8 cellular contexts compared by ENCODE assay signal in genomic region chr17:7034955-7035590, GRCh38. TPM values are rescaled to one million over a fixed set of nuclear protein-coding genes. Genes with fewer than 3 reads are reported as not detected.
DNase-seq lines count a peak whose midpoint lies in the region; ATAC-seq, FAIRE-seq and TF ChIP-seq lines count a peak whose summit lies in the region.

No MANE protein-coding gene starts in this region.

- peak overlapping the region; percentile 88 for H3K14ac ChIP-seq in IMR-90 (replicated peaks; ENCODE audit: low read depth, low read length)

- H3K4me3 ChIP-seq in IMR-90 (ENCODE audit: insufficient read depth, low read depth, low read length) (peak overlapping the region; percentile 60), body of pancreas (peak overlapping the region in 1 of 2 donors; percentile 37), HepG2 (replicated peaks in 1 of 3; ENCODE audit: insufficient read depth in 1 of 3, low read depth in 2 of 3, low read length in 3 of 3) (peak overlapping the region; percentile 75 to 97 (median 94)), suprapubic skin (peak overlapping the region; percentile 68)

- H3K36me3 ChIP-seq in IMR-90 (ENCODE audit: control insufficient read depth, insufficient read depth, low read length) (no peaks in the 10 kb centered on the region), body of pancreas (replicated peaks in 1 of 2; ENCODE audit: insufficient read depth in 1 of 2, low read depth in 2 of 2) (no peaks in the 10 kb centered on the region), HepG2 (replicated peaks in 1 of 2; ENCODE audit: control insufficient read depth in 1 of 2, insufficient read depth in 2 of 2, low read length in 2 of 2) (no peaks in the 10 kb centered on the region), suprapubic skin (no peaks in the 10 kb centered on the region)

- TF ChIP-seq POLR2A in IMR-90 (IDR thresholded peaks at IDR 0.05; ENCODE audit: low read depth, low read length) = no peak
- no peak for TF ChIP-seq POLR2A in body of pancreas (IDR thresholded peaks at IDR 0.05)
- TF ChIP-seq POLR2A in HepG2 (IDR thresholded peaks at IDR 0.05; ENCODE audit: insufficient read depth in 1 of 2, low read depth in 2 of 2, low read length in 2 of 2) = no peak; a peak in 1 of 4 replicates
- no peak for TF ChIP-seq POLR2A in suprapubic skin (IDR thresholded peaks at IDR 0.05)

- TF ChIP-seq EP300 in HepG2 (IDR thresholded peaks at IDR 0.05; ENCODE audit: low read depth in 2 of 2, low read length in 2 of 2) (no peak), HepG2 (CRISPR knock-in tag; IDR thresholded peaks at IDR 0.05; ENCODE audit: borderline replicate concordance) (no peak), suprapubic skin (IDR thresholded peaks at IDR 0.05) (no peak)

- peaks cover 8% of the 10 kb centered on the region; the same call in 1 of the 2 replicates for H3K4me1 ChIP-seq in IMR-90 (ENCODE audit: control insufficient read depth, insufficient read depth, low read length)
- peaks cover 25% of the 10 kb centered on the region for H3K4me1 ChIP-seq in body of pancreas
- peaks cover 40% of the 10 kb centered on the region for H3K4me1 ChIP-seq in HepG2 (ENCODE audit: insufficient read depth, low read length)
- H3K4me1 ChIP-seq in suprapubic skin = peaks cover 16% of the 10 kb centered on the region

- H2BK15ac ChIP-seq in IMR-90 (ENCODE audit: low read depth, low read length) = peak overlapping the region; percentile 61; the same call in 1 of the 3 replicates

- peaks cover 5 to 17% of the 10 kb centered on the region in 2 experiments; a peak in 1 of 4 replicates for H3K79me1 ChIP-seq in IMR-90 (ENCODE audit: low read depth in 1 of 2, low read length in 2 of 2)

- peak overlapping the region; percentile 41; the same call in 1 of the 2 replicates for H2BK20ac ChIP-seq in IMR-90 (ENCODE audit: low read depth, low read length)

- no TSS peak for BruUV-seq in IMR-90 (replicated peaks; lab: Mats Ljungman, UMichigan)
- TSS peak; percentile 99 for BruUV-seq in HepG2 (replicated peaks; lab: Mats Ljungman, UMichigan)

- H3K23ac ChIP-seq in IMR-90 (ENCODE audit: low read depth, low read length) = peak overlapping the region; percentile 50

- peak overlapping the region; percentile 97 for H2AFZ ChIP-seq in IMR-90 (replicated peaks; ENCODE audit: low read length, poor library complexity)
- H2AFZ ChIP-seq in HepG2 (ENCODE audit: low read length) = no peak overlapping the region

- H4K8ac ChIP-seq in IMR-90 (ENCODE audit: low read depth in 2 of 2, low read length in 2 of 2) = peak overlapping the region; percentile 95 to 98

- peak overlapping the region; percentile 80 for H3K18ac ChIP-seq in IMR-90 (ENCODE audit: low read depth, low read length)

- in situ Hi-C loops in IMR-90 (cut with MboI; ENCODE audit: low sequenced_read_pairs) (no loop called here), HepG2 (cut with HindIII; ENCODE audit: extremely low pct_ligation_motif_present, low pct_unique_long_range_greater_than_20kb) (no loop called here)

- peak overlapping the region; percentile 71 for H2BK5ac ChIP-seq in IMR-90 (ENCODE audit: low read depth, low read length, poor library complexity, severe bottlenecking)

- H2BK120ac ChIP-seq in IMR-90 (ENCODE audit: low read depth, low read length) = peak overlapping the region; percentile 53

- H3K4me2 ChIP-seq in IMR-90 (ENCODE audit: low read depth, low read length) (peak overlapping the region; percentile 82), HepG2 (ENCODE audit: low read depth, low read length) (peak overlapping the region; percentile 94)

- peaks cover 8% of the 10 kb centered on the region; the same call in 1 of the 2 replicates for H3K9me1 ChIP-seq in IMR-90 (ENCODE audit: insufficient read depth, low read length)

- H3K9me3 ChIP-seq in IMR-90 (ENCODE audit: control insufficient read depth, insufficient read depth, low read length) (no peaks in the 10 kb centered on the region), body of pancreas (no peaks in the 10 kb centered on the region), HepG2 (ENCODE audit: low read length) (no peaks in the 10 kb centered on the region), suprapubic skin (no peaks in the 10 kb centered on the region)

- peak overlapping the region; percentile 46 for H2AK5ac ChIP-seq in IMR-90 (ENCODE audit: low read depth, low read length)

- peak overlapping the region; percentile 91 for H4K91ac ChIP-seq in IMR-90 (ENCODE audit: insufficient read depth, low read depth, low read length)

- TF ChIP-seq CTCF in IMR-90 (conservative IDR thresholded peaks at IDR 0.05; ENCODE audit: low read depth, low read length) = no peak
- no peak for TF ChIP-seq CTCF in body of pancreas (IDR thresholded peaks at IDR 0.05)
- no peak for TF ChIP-seq CTCF in HepG2 (CRISPR knock-in tag; IDR thresholded peaks at IDR 0.05)
- TF ChIP-seq CTCF in suprapubic skin (IDR thresholded peaks at IDR 0.05) = no peak

- H3K27me3 ChIP-seq in IMR-90 (ENCODE audit: control insufficient read depth, insufficient read depth, low read length) = no peaks in the 10 kb centered on the region
- no peaks in the 10 kb centered on the region for H3K27me3 ChIP-seq in body of pancreas
- H3K27me3 ChIP-seq in HepG2 (ENCODE audit: control insufficient read depth in 1 of 2, insufficient read depth in 2 of 2, low read length in 2 of 2) = peaks cover 0 to under 1% of the 10 kb centered on the region in 2 experiments; a peak in 3 of 5 replicates
- no peaks in the 10 kb centered on the region for H3K27me3 ChIP-seq in suprapubic skin

- peak overlapping the region; percentile 61 for H3K9ac ChIP-seq in IMR-90 (ENCODE audit: low read depth, low read length)
- H3K9ac ChIP-seq in HepG2 (ENCODE audit: insufficient read depth, low read depth, low read length) = peak overlapping the region; percentile 88

- TF ChIP-seq RAD21 in IMR-90 (IDR thresholded peaks at IDR 0.05; ENCODE audit: low read length) (no peak), HepG2 (CRISPR knock-in tag; IDR thresholded peaks at IDR 0.05) (no peak)

- peak overlapping the region; percentile 7 for H2AK9ac ChIP-seq in IMR-90 (replicated peaks; ENCODE audit: low read depth, low read length, poor library complexity)

- DNase-seq in activated CD4-positive, CD25-positive, alpha-beta regulatory T cell treated with anti-CD3 and anti-CD28 coated beads, Interleukin-2, amount 50 U/mL, for 72 hours = no peak
- DNase-seq in IMR-90 (no peak), body of pancreas (no peak), HepG2 (ENCODE audit: low spot score) (no peak), suprapubic skin (ENCODE audit: low spot score in 2 of 2) (no peak), islet precursor cell (no peak)

- peak overlapping the region; percentile 90 for H3K4ac ChIP-seq in IMR-90 (ENCODE audit: low read depth, low read length)

- FAIRE-seq in HepG2 (lab: Jason Lieb, UNC) = peak; percentile 55

- 22% methylated on average over 4 of the region's 7 CpGs; no CpG with 5 or more reads in 1 of the 2 experiments for WGBS in IMR-90 (ENCODE audit: extremely low coverage in 2 of 2, insufficient read length in 1 of 2), 2 experiments
- 2 to 4% methylated on average over 7 of the region's 7 CpGs for WGBS in body of pancreas, 2 donors
- WGBS in HepG2 (ENCODE audit: low lambda C conversion rate) = 0% methylated on average over 7 of the region's 7 CpGs
- 17% methylated on average over 7 of the region's 7 CpGs for WGBS in suprapubic skin

- no peaks in the 10 kb centered on the region for H4K20me1 ChIP-seq in IMR-90 (ENCODE audit: insufficient read depth, low read length)
- no peaks in the 10 kb centered on the region for H4K20me1 ChIP-seq in HepG2 (ENCODE audit: insufficient read depth, low read length)

- H4K5ac ChIP-seq in IMR-90 (ENCODE audit: low read depth, low read length) = peak overlapping the region; percentile 92

- peak overlapping the region; percentile 71 for H3K27ac ChIP-seq in IMR-90 (ENCODE audit: insufficient read depth, low read length)
- H3K27ac ChIP-seq in body of pancreas = peak overlapping the region; percentile 56 to 88 (median 72)
- H3K27ac ChIP-seq in HepG2 (ENCODE audit: extremely low read length, insufficient read depth, low read length) = peak overlapping the region; percentile 90
- peak overlapping the region; percentile 83 for H3K27ac ChIP-seq in suprapubic skin

- POLR2A ChIA-PET in IMR-90 (lab: Charles Lee; ENCODE audit: unreplicated experiment) (no interaction called here), HepG2 (lab: Yijun Ruan, JAX) (interaction anchor here (0.5 to 3.7 kb wide), 33 partner anchors 8 to 1147 kb away, joined by 3 to 71 read pairs (median 5); partner anchors contain the start of genes ACADVL, ASGR1, ASGR2 and CD68)

- dilution Hi-C loops in IMR-90 (cut with HindIII; ENCODE audit: low sequenced_read_pairs, unreplicated experiment) = no loop called here

- ATAC-seq in activated CD4-positive, CD25-positive, alpha-beta regulatory T cell treated with anti-CD3 and anti-CD28 coated beads, Interleukin-2, amount 50 U/mL, for 24 hours = peak; percentile 34 to 40
- ATAC-seq in IMR-90 (ENCODE audit: low read depth) = no peak
- ATAC-seq in body of pancreas = peak; percentile 4
- ATAC-seq in HepG2 = peak; percentile 7
- ATAC-seq in GM19455 (IDR thresholded peaks at IDR 0.05; ENCODE audit: unreplicated experiment) = no peak

- CTCF ChIA-PET in IMR-90 (lab: Yijun Ruan, JAX) (no interaction called here), HepG2 (lab: Yijun Ruan, JAX; ENCODE audit: low intra/inter-chr PET ratio, low total read pairs) (no interaction called here)

- intact Hi-C loops in IMR-90 (cut with micrococcal nuclease) = no loop called here
- intact Hi-C loops in body of pancreas (cut with DNase I) = no loop called here
- intact Hi-C loops in HepG2 (cut with micrococcal nuclease; ENCODE audit: unreplicated experiment) = no loop called here

- peak overlapping the region; percentile 85 for H3K56ac ChIP-seq in IMR-90 (ENCODE audit: extremely low read depth, insufficient read depth, low read length)

- H3K79me2 ChIP-seq in HepG2 (ENCODE audit: insufficient read depth, low read length) = peaks cover 13% of the 10 kb centered on the region

RNA-seq across cellular contexts. Expression of gene SLC16A13, which starts 0.7 kb away (rescaled TPM):
- total RNA-seq in IMR-90 (2012; rRNA removed) (under 0.01 and 0.18 TPM in 2 replicates), body of pancreas (1 to 10 TPM in 1 of 2 donors, not detected in 1; 1.6 TPM), HepG2 (2016; rRNA removed; fragmentation: Illumina TruSeq; extraction: Trizol) (1.9 and 3.0 TPM in 2 replicates), suprapubic skin (1 to 10 TPM; 1.5 to 4.9 (median 3.7) TPM)
- polyA plus RNA-seq in IMR-90 (2012; rRNA removed) (2.2 and 2.3 TPM in 2 replicates), HepG2 (2011; rRNA removed) (2.2 and 3.4 TPM in 2 replicates)
- polyA plus RNA-seq in IMR-90 (2012; cell fraction: cytosol; rRNA removed) = 1.8 and 3.5 TPM in 2 replicates
- 4.2 and 6.8 TPM in 2 replicates for polyA plus RNA-seq in IMR-90 (2012; cell fraction: nucleus; rRNA removed; ENCODE audit: low replicate concordance)
- 0.51 and 0.71 TPM in 2 replicates for total RNA-seq in HepG2 (2016; cell fraction: cytosol; rRNA removed; fragmentation: Illumina TruSeq; extraction: Trizol; ENCODE audit: low read depth)
- total RNA-seq in HepG2 (2016; cell fraction: insoluble cytoplasmic fraction; rRNA removed; fragmentation: Illumina TruSeq; extraction: Trizol) = 1.8 and 3.1 TPM in 2 replicates
- 1.5 and 1.6 TPM in 2 replicates for total RNA-seq in HepG2 (2016; cell fraction: membrane; rRNA removed; fragmentation: Illumina TruSeq; extraction: Trizol)
- 5.5 and 6.1 TPM in 2 replicates for total RNA-seq in HepG2 (2016; cell fraction: nucleus; rRNA removed; fragmentation: Illumina TruSeq; extraction: Trizol)
- polyA plus RNA-seq in HepG2 (2011; cell fraction: cytosol; rRNA removed) = 2.1 and 2.2 TPM in 2 replicates
- polyA plus RNA-seq in HepG2 (2011; cell fraction: nucleus; rRNA removed) = 6.8 and 9.2 TPM in 2 replicates
- 5.4 and 8.2 TPM in 2 replicates for polyA plus RNA-seq in HepG2 (2012)
- polyA plus RNA-seq in HepG2 (2016; cell fraction: cytosol; fragmentation: Illumina TruSeq; extraction: Trizol; ENCODE audit: low read depth) = 0.70 and 1.4 TPM in 2 replicates
- polyA plus RNA-seq in HepG2 (2016; cell fraction: insoluble cytoplasmic fraction; fragmentation: Illumina TruSeq; extraction: Trizol; ENCODE audit: low read depth) = 5.9 and 6.3 TPM in 2 replicates
- polyA plus RNA-seq in HepG2 (2016; cell fraction: membrane; fragmentation: Illumina TruSeq; extraction: Trizol; ENCODE audit: low read depth) = 1.7 TPM in 2 replicates
- 15.2 and 15.6 TPM in 2 replicates for polyA plus RNA-seq in HepG2 (2016; cell fraction: nucleus; fragmentation: Illumina TruSeq; extraction: Trizol; ENCODE audit: insufficient read depth, low read depth)
- polyA minus RNA-seq in HepG2 (2011; rRNA and poly(A)+ RNA removed; ENCODE audit: low replicate concordance) = 4.8 and 7.6 TPM in 2 replicates
- 2.9 and 4.4 TPM in 2 replicates for polyA minus RNA-seq in HepG2 (2011; cell fraction: cytosol; rRNA and poly(A)+ RNA removed)
- polyA minus RNA-seq in HepG2 (2011; cell fraction: nucleus; rRNA and poly(A)+ RNA removed) = 3.1 and 5.2 TPM in 2 replicates

RNA-seq across cellular contexts. Expression of gene SLC16A11, which starts 8.8 kb away (rescaled TPM):
- total RNA-seq in IMR-90 (2012; rRNA removed) = not detected in 2 replicates
- polyA plus RNA-seq in IMR-90 (2012; rRNA removed) = not detected in 2 replicates
- polyA plus RNA-seq in IMR-90 (2012; cell fraction: cytosol; rRNA removed) = 0.07 TPM in 1 of 2 replicates, not detected in the other
- 0.08 and 0.35 TPM in 2 replicates for polyA plus RNA-seq in IMR-90 (2012; cell fraction: nucleus; rRNA removed; ENCODE audit: low replicate concordance)
- total RNA-seq in body of pancreas = 10 to 100 TPM in 1 of 2 donors, 1 to 10 TPM in 1; 4.2 to 10.9 TPM
- not detected in 2 replicates for total RNA-seq in HepG2 (2016; rRNA removed; fragmentation: Illumina TruSeq; extraction: Trizol)
- total RNA-seq in HepG2 (2016; cell fraction: cytosol; rRNA removed; fragmentation: Illumina TruSeq; extraction: Trizol; ENCODE audit: low read depth) = not detected in 2 replicates
- not detected in 2 replicates for total RNA-seq in HepG2 (2016; cell fraction: insoluble cytoplasmic fraction; rRNA removed; fragmentation: Illumina TruSeq; extraction: Trizol)
- not detected in 2 replicates for total RNA-seq in HepG2 (2016; cell fraction: membrane; rRNA removed; fragmentation: Illumina TruSeq; extraction: Trizol)
- total RNA-seq in HepG2 (2016; cell fraction: nucleus; rRNA removed; fragmentation: Illumina TruSeq; extraction: Trizol) = not detected in 2 replicates
- polyA plus RNA-seq in HepG2 (2011; rRNA removed) = not detected in 2 replicates
- not detected in 2 replicates for polyA plus RNA-seq in HepG2 (2011; cell fraction: cytosol; rRNA removed)
- polyA plus RNA-seq in HepG2 (2011; cell fraction: nucleus; rRNA removed) = not detected in 2 replicates
- 0.27 and 0.29 TPM in 2 replicates for polyA plus RNA-seq in HepG2 (2012)
- not detected in 2 replicates for polyA plus RNA-seq in HepG2 (2016; cell fraction: cytosol; fragmentation: Illumina TruSeq; extraction: Trizol; ENCODE audit: low read depth)
- not detected in 2 replicates for polyA plus RNA-seq in HepG2 (2016; cell fraction: insoluble cytoplasmic fraction; fragmentation: Illumina TruSeq; extraction: Trizol; ENCODE audit: low read depth)
- not detected in 2 replicates for polyA plus RNA-seq in HepG2 (2016; cell fraction: membrane; fragmentation: Illumina TruSeq; extraction: Trizol; ENCODE audit: low read depth)
- polyA plus RNA-seq in HepG2 (2016; cell fraction: nucleus; fragmentation: Illumina TruSeq; extraction: Trizol; ENCODE audit: insufficient read depth, low read depth) = not detected in 2 replicates
- polyA minus RNA-seq in HepG2 (2011; rRNA and poly(A)+ RNA removed; ENCODE audit: low replicate concordance) = not detected in 2 replicates
- not detected in 2 replicates for polyA minus RNA-seq in HepG2 (2011; cell fraction: cytosol; rRNA and poly(A)+ RNA removed)
- polyA minus RNA-seq in HepG2 (2011; cell fraction: nucleus; rRNA and poly(A)+ RNA removed) = not detected in 2 replicates
- total RNA-seq in suprapubic skin = 10 to 100 TPM in 1 of 4 donors, 1 to 10 TPM in 2, under 1 TPM in 1; 0.26 to 10.8 (median 5.5) TPM

RNA-seq across cellular contexts. Expression of gene BCL6B, which starts 12.2 kb away (rescaled TPM):
- total RNA-seq in IMR-90 (2012; rRNA removed) (not detected in 2 replicates), body of pancreas (1 to 10 TPM; 1.6 to 8.9 TPM), HepG2 (2016; rRNA removed; fragmentation: Illumina TruSeq; extraction: Trizol) (not detected in 2 replicates), suprapubic skin (1 to 10 TPM; 1.6 to 3.1 (median 1.8) TPM)
- polyA plus RNA-seq in IMR-90 (2012; rRNA removed) (not detected in 2 replicates), HepG2 (2011; rRNA removed) (not detected in 2 replicates)
- polyA plus RNA-seq in IMR-90 (2012; cell fraction: cytosol; rRNA removed) = not detected in 2 replicates
- polyA plus RNA-seq in IMR-90 (2012; cell fraction: nucleus; rRNA removed; ENCODE audit: low replicate concordance) = 0.10 TPM in 1 of 2 replicates, not detected in the other
- total RNA-seq in HepG2 (2016; cell fraction: cytosol; rRNA removed; fragmentation: Illumina TruSeq; extraction: Trizol; ENCODE audit: low read depth) = not detected in 2 replicates
- total RNA-seq in HepG2 (2016; cell fraction: insoluble cytoplasmic fraction; rRNA removed; fragmentation: Illumina TruSeq; extraction: Trizol) = not detected in 2 replicates
- total RNA-seq in HepG2 (2016; cell fraction: membrane; rRNA removed; fragmentation: Illumina TruSeq; extraction: Trizol) = not detected in 2 replicates
- not detected in 2 replicates for total RNA-seq in HepG2 (2016; cell fraction: nucleus; rRNA removed; fragmentation: Illumina TruSeq; extraction: Trizol)
- polyA plus RNA-seq in HepG2 (2011; cell fraction: cytosol; rRNA removed) = not detected in 2 replicates
- not detected in 2 replicates for polyA plus RNA-seq in HepG2 (2011; cell fraction: nucleus; rRNA removed)
- not detected in 2 replicates for polyA plus RNA-seq in HepG2 (2012)
- polyA plus RNA-seq in HepG2 (2016; cell fraction: cytosol; fragmentation: Illumina TruSeq; extraction: Trizol; ENCODE audit: low read depth) = not detected in 2 replicates
- not detected in 2 replicates for polyA plus RNA-seq in HepG2 (2016; cell fraction: insoluble cytoplasmic fraction; fragmentation: Illumina TruSeq; extraction: Trizol; ENCODE audit: low read depth)
- not detected in 2 replicates for polyA plus RNA-seq in HepG2 (2016; cell fraction: membrane; fragmentation: Illumina TruSeq; extraction: Trizol; ENCODE audit: low read depth)
- polyA plus RNA-seq in HepG2 (2016; cell fraction: nucleus; fragmentation: Illumina TruSeq; extraction: Trizol; ENCODE audit: insufficient read depth, low read depth) = not detected in 2 replicates
- not detected in 2 replicates for polyA minus RNA-seq in HepG2 (2011; rRNA and poly(A)+ RNA removed; ENCODE audit: low replicate concordance)
- not detected in 2 replicates for polyA minus RNA-seq in HepG2 (2011; cell fraction: cytosol; rRNA and poly(A)+ RNA removed)
- not detected in 2 replicates for polyA minus RNA-seq in HepG2 (2011; cell fraction: nucleus; rRNA and poly(A)+ RNA removed)

RNA-seq across cellular contexts. Expression of gene RNASEK, which starts 22.6 kb away (rescaled TPM):
- total RNA-seq in IMR-90 (2012; rRNA removed) = 31.1 and 42.3 TPM in 2 replicates
- 165 and 183 TPM in 2 replicates for polyA plus RNA-seq in IMR-90 (2012; rRNA removed)
- 121 and 678 TPM in 2 replicates for polyA plus RNA-seq in IMR-90 (2012; cell fraction: cytosol; rRNA removed)
- polyA plus RNA-seq in IMR-90 (2012; cell fraction: nucleus; rRNA removed; ENCODE audit: low replicate concordance) = 126 and 148 TPM in 2 replicates
- total RNA-seq in body of pancreas = 10 to 100 TPM in 1 of 2 donors, 1 to 10 TPM in 1; 9.9 to 87.4 TPM
- 41.5 and 57.2 TPM in 2 replicates for total RNA-seq in HepG2 (2016; rRNA removed; fragmentation: Illumina TruSeq; extraction: Trizol)
- total RNA-seq in HepG2 (2016; cell fraction: cytosol; rRNA removed; fragmentation: Illumina TruSeq; extraction: Trizol; ENCODE audit: low read depth) = 41.7 and 49.8 TPM in 2 replicates
- total RNA-seq in HepG2 (2016; cell fraction: insoluble cytoplasmic fraction; rRNA removed; fragmentation: Illumina TruSeq; extraction: Trizol) = 33.3 and 56.0 TPM in 2 replicates
- 52.1 and 66.6 TPM in 2 replicates for total RNA-seq in HepG2 (2016; cell fraction: membrane; rRNA removed; fragmentation: Illumina TruSeq; extraction: Trizol)
- total RNA-seq in HepG2 (2016; cell fraction: nucleus; rRNA removed; fragmentation: Illumina TruSeq; extraction: Trizol) = 29.6 and 42.0 TPM in 2 replicates
- 113 and 121 TPM in 2 replicates for polyA plus RNA-seq in HepG2 (2011; rRNA removed)
- 136 and 149 TPM in 2 replicates for polyA plus RNA-seq in HepG2 (2011; cell fraction: cytosol; rRNA removed)
- 49.9 and 54.4 TPM in 2 replicates for polyA plus RNA-seq in HepG2 (2011; cell fraction: nucleus; rRNA removed)
- polyA plus RNA-seq in HepG2 (2012) = 189 and 246 TPM in 2 replicates
- polyA plus RNA-seq in HepG2 (2016; cell fraction: cytosol; fragmentation: Illumina TruSeq; extraction: Trizol; ENCODE audit: low read depth) = 191 and 227 TPM in 2 replicates
- polyA plus RNA-seq in HepG2 (2016; cell fraction: insoluble cytoplasmic fraction; fragmentation: Illumina TruSeq; extraction: Trizol; ENCODE audit: low read depth) = 118 and 137 TPM in 2 replicates
- polyA plus RNA-seq in HepG2 (2016; cell fraction: membrane; fragmentation: Illumina TruSeq; extraction: Trizol; ENCODE audit: low read depth) = 209 and 217 TPM in 2 replicates
- 191 and 216 TPM in 2 replicates for polyA plus RNA-seq in HepG2 (2016; cell fraction: nucleus; fragmentation: Illumina TruSeq; extraction: Trizol; ENCODE audit: insufficient read depth, low read depth)
- 81.4 and 128 TPM in 2 replicates for polyA minus RNA-seq in HepG2 (2011; rRNA and poly(A)+ RNA removed; ENCODE audit: low replicate concordance)
- 63.8 and 65.2 TPM in 2 replicates for polyA minus RNA-seq in HepG2 (2011; cell fraction: cytosol; rRNA and poly(A)+ RNA removed)
- polyA minus RNA-seq in HepG2 (2011; cell fraction: nucleus; rRNA and poly(A)+ RNA removed) = 32.3 and 33.3 TPM in 2 replicates
- 100 to 1,000 TPM in 3 of 4 donors, 10 to 100 TPM in 1; 82.2 to 235 (median 219) TPM for total RNA-seq in suprapubic skin

RNA-seq across cellular contexts. Expression of gene ALOX12, which starts 39.2 kb away (rescaled TPM):
- total RNA-seq in IMR-90 (2012; rRNA removed) = not detected in 2 replicates
- polyA plus RNA-seq in IMR-90 (2012; rRNA removed) = 0.03 TPM in 1 of 2 replicates, not detected in the other
- polyA plus RNA-seq in IMR-90 (2012; cell fraction: cytosol; rRNA removed) = 0.03 TPM in 1 of 2 replicates, not detected in the other
- 0.08 TPM in 1 of 2 replicates, not detected in the other for polyA plus RNA-seq in IMR-90 (2012; cell fraction: nucleus; rRNA removed; ENCODE audit: low replicate concordance)
- not detected for total RNA-seq in body of pancreas
- not detected in 2 replicates for total RNA-seq in HepG2 (2016; rRNA removed; fragmentation: Illumina TruSeq; extraction: Trizol)
- not detected in 2 replicates for total RNA-seq in HepG2 (2016; cell fraction: cytosol; rRNA removed; fragmentation: Illumina TruSeq; extraction: Trizol; ENCODE audit: low read depth)
- not detected in 2 replicates for total RNA-seq in HepG2 (2016; cell fraction: insoluble cytoplasmic fraction; rRNA removed; fragmentation: Illumina TruSeq; extraction: Trizol)
- total RNA-seq in HepG2 (2016; cell fraction: membrane; rRNA removed; fragmentation: Illumina TruSeq; extraction: Trizol) = not detected in 2 replicates
- total RNA-seq in HepG2 (2016; cell fraction: nucleus; rRNA removed; fragmentation: Illumina TruSeq; extraction: Trizol) = not detected in 2 replicates
- not detected in 2 replicates for polyA plus RNA-seq in HepG2 (2011; rRNA removed)
- not detected in 2 replicates for polyA plus RNA-seq in HepG2 (2011; cell fraction: cytosol; rRNA removed)
- polyA plus RNA-seq in HepG2 (2011; cell fraction: nucleus; rRNA removed) = not detected in 2 replicates
- 0.60 and 0.94 TPM in 2 replicates for polyA plus RNA-seq in HepG2 (2012)
- polyA plus RNA-seq in HepG2 (2016; cell fraction: cytosol; fragmentation: Illumina TruSeq; extraction: Trizol; ENCODE audit: low read depth) = not detected in 2 replicates
- not detected in 2 replicates for polyA plus RNA-seq in HepG2 (2016; cell fraction: insoluble cytoplasmic fraction; fragmentation: Illumina TruSeq; extraction: Trizol; ENCODE audit: low read depth)
- not detected in 2 replicates for polyA plus RNA-seq in HepG2 (2016; cell fraction: membrane; fragmentation: Illumina TruSeq; extraction: Trizol; ENCODE audit: low read depth)
- not detected in 2 replicates for polyA plus RNA-seq in HepG2 (2016; cell fraction: nucleus; fragmentation: Illumina TruSeq; extraction: Trizol; ENCODE audit: insufficient read depth, low read depth)
- polyA minus RNA-seq in HepG2 (2011; rRNA and poly(A)+ RNA removed; ENCODE audit: low replicate concordance) = not detected in 2 replicates
- polyA minus RNA-seq in HepG2 (2011; cell fraction: cytosol; rRNA and poly(A)+ RNA removed) = not detected in 2 replicates
- polyA minus RNA-seq in HepG2 (2011; cell fraction: nucleus; rRNA and poly(A)+ RNA removed) = not detected in 2 replicates
- total RNA-seq in suprapubic skin = 10 to 100 TPM in 3 of 4 donors, 1 to 10 TPM in 1; 9.8 to 34.4 (median 22.8) TPM

Comparison
In these comparisons a context has a peak if more than half of its experiments do, and no peak if none do; other contexts are left out.
1. ATAC-seq: peak in activated CD4-positive, CD25-positive, alpha-beta regulatory T cell treated with anti-CD3 and anti-CD28 coated beads, Interleukin-2, amount 50 U/mL, for 24 hours (2 of 2), body of pancreas (single experiment) and HepG2 (single experiment); none in IMR-90 (single experiment) and GM19455 (single experiment).
2. Peak in every context shown above with its lines, with median percentiles within 50 percentile points of each other: H3K27ac ChIP-seq.